Comparison of ENCODE assay signal across 12 cellular contexts in genomic region chr16:163696-164095, GRCh38. TPM values are rescaled to one million over a fixed set of nuclear protein-coding genes. Genes with fewer than 3 reads are reported as not detected.
"Had no signal": no experiment of that assay in that cellular context is flagged by ENCODE, and none has a peak within 500 bp of the region (broad histone marks: within the 10 kb centered on the region; RNA-seq: fewer than 3 reads in every experiment).

No MANE protein-coding gene starts in this region.

RNA-seq across cellular contexts. Expression of gene HBM, which starts 2.1 kb away (rescaled TPM):
- total RNA-seq: activated B cell treated with CpG ODN at 0.5 μM for 24 hours; activated CD4-positive, alpha-beta T cell treated with anti-CD3 and anti-CD28 coated beads, Interleukin-2, amount 10 ng/mL, durations not matched to agents 24 days and 14 days; activated CD8-positive, alpha-beta memory T cell treated with anti-CD3 and anti-CD28 coated beads, Interleukin-2, amount 10 ng/mL, durations not matched to agents 7 days and 5 days; activated naive CD8-positive, alpha-beta T cell treated with anti-CD3 and anti-CD28 coated beads for 36 hours; activated T-helper 1 cell treated with anti-CD3 and anti-CD28 coated beads, Interleukin-12 subunit alpha, Interleukin-12 subunit beta, Interleukin-2, Interleukin-4 antibody, amounts not matched to agents 30 ng/mL and 10 ng/mL and 1 ng/mL, durations not matched to agents 14 hours and 24 hours and 36 hours; NCI-H460; PC-9; RPMI7951; SJSA1; T-helper 1 cell treated with Interleukin-12 subunit alpha and Interleukin-12 subunit beta and Interleukin-4 antibody, amounts not matched to agents 30 ng/mL and 1 ng/mL, for 36 hours had no signal
- polyA plus RNA-seq: adrenal gland had no signal

RNA-seq across cellular contexts. Expression of gene HBA2, which starts 9.0 kb away (rescaled TPM):
- total RNA-seq: activated CD4-positive, alpha-beta T cell treated with anti-CD3 and anti-CD28 coated beads, Interleukin-2, amount 10 ng/mL, durations not matched to agents 24 days and 14 days; activated CD8-positive, alpha-beta memory T cell treated with anti-CD3 and anti-CD28 coated beads, Interleukin-2, amount 10 ng/mL, durations not matched to agents 7 days and 5 days; activated naive CD8-positive, alpha-beta T cell treated with anti-CD3 and anti-CD28 coated beads for 36 hours; NCI-H460; PC-9; RPMI7951; SJSA1; T-helper 1 cell treated with Interleukin-12 subunit alpha and Interleukin-12 subunit beta and Interleukin-4 antibody, amounts not matched to agents 30 ng/mL and 1 ng/mL, for 36 hours had no signal

RNA-seq across cellular contexts. Expression of gene HBZ, which starts 11.3 kb away (rescaled TPM):
- total RNA-seq: activated B cell treated with CpG ODN at 0.5 μM for 24 hours; activated CD4-positive, alpha-beta T cell treated with anti-CD3 and anti-CD28 coated beads, Interleukin-2, amount 10 ng/mL, durations not matched to agents 24 days and 14 days; activated CD8-positive, alpha-beta memory T cell treated with anti-CD3 and anti-CD28 coated beads, Interleukin-2, amount 10 ng/mL, durations not matched to agents 7 days and 5 days; activated naive CD8-positive, alpha-beta T cell treated with anti-CD3 and anti-CD28 coated beads for 36 hours; activated T-helper 1 cell treated with anti-CD3 and anti-CD28 coated beads, Interleukin-12 subunit alpha, Interleukin-12 subunit beta, Interleukin-2, Interleukin-4 antibody, amounts not matched to agents 30 ng/mL and 10 ng/mL and 1 ng/mL, durations not matched to agents 14 hours and 24 hours and 36 hours; breast epithelium; NCI-H460; PC-9; RPMI7951; SJSA1; T-helper 1 cell treated with Interleukin-12 subunit alpha and Interleukin-12 subunit beta and Interleukin-4 antibody, amounts not matched to agents 30 ng/mL and 1 ng/mL, for 36 hours had no signal
- polyA plus RNA-seq: adrenal gland had no signal

RNA-seq across cellular contexts. Expression of gene HBA1, which starts 12.8 kb away (rescaled TPM):
- total RNA-seq: activated CD4-positive, alpha-beta T cell treated with anti-CD3 and anti-CD28 coated beads, Interleukin-2, amount 10 ng/mL, durations not matched to agents 24 days and 14 days; activated CD8-positive, alpha-beta memory T cell treated with anti-CD3 and anti-CD28 coated beads, Interleukin-2, amount 10 ng/mL, durations not matched to agents 7 days and 5 days; activated naive CD8-positive, alpha-beta T cell treated with anti-CD3 and anti-CD28 coated beads for 36 hours; activated T-helper 1 cell treated with anti-CD3 and anti-CD28 coated beads, Interleukin-12 subunit alpha, Interleukin-12 subunit beta, Interleukin-2, Interleukin-4 antibody, amounts not matched to agents 30 ng/mL and 10 ng/mL and 1 ng/mL, durations not matched to agents 14 hours and 24 hours and 36 hours; PC-9; RPMI7951; SJSA1; T-helper 1 cell treated with Interleukin-12 subunit alpha and Interleukin-12 subunit beta and Interleukin-4 antibody, amounts not matched to agents 30 ng/mL and 1 ng/mL, for 36 hours had no signal

RNA-seq across cellular contexts. Expression of gene HBQ1, which starts 16.6 kb away (rescaled TPM):
- total RNA-seq: activated B cell treated with CpG ODN at 0.5 μM for 24 hours; activated CD8-positive, alpha-beta memory T cell treated with anti-CD3 and anti-CD28 coated beads, Interleukin-2, amount 10 ng/mL, durations not matched to agents 7 days and 5 days; breast epithelium; PC-9; RPMI7951; SJSA1; T-helper 1 cell treated with Interleukin-12 subunit alpha and Interleukin-12 subunit beta and Interleukin-4 antibody, amounts not matched to agents 30 ng/mL and 1 ng/mL, for 36 hours had no signal
